In genomic region chr3:140186421-140186920, GRCh38 we compare ENCODE assay signal across 10 cellular contexts.
A peak's percentile ranks its signal among the peaks of the same experiment; 100 is the strongest.
DNase-seq lines count a peak whose midpoint lies in the region; ATAC-seq and TF ChIP-seq lines count a peak whose summit lies in the region.
"Had no signal": no experiment of that assay in that cellular context is flagged by ENCODE, and none has a peak within 500 bp of the region (broad histone marks: within the 10 kb centered on the region; RNA-seq: fewer than 3 reads in every experiment).

No MANE protein-coding gene starts in this region.

- H3K27me3 Mint-ChIP-seq in activated naive CD8-positive, alpha-beta T cell treated with anti-CD3 and anti-CD28 coated beads for 36 hours, result peaks cover 3% of the 10 kb centered on the region

- H3K36me3 Mint-ChIP-seq in activated naive CD8-positive, alpha-beta T cell treated with anti-CD3 and anti-CD28 coated beads for 36 hours, result no peaks in the 10 kb centered on the region
- H3K36me3 Mint-ChIP-seq: activated naive CD8-positive, alpha-beta T cell treated with anti-CD3 and anti-CD28 coated beads, Interleukin-2, amount 10 ng/mL, durations not matched to agents 7 days and 5 days had no signal

- TF ChIP-seq CTCF in choroid plexus epithelial cell (conservative IDR thresholded peaks at IDR 0.05; ENCODE audit: low read depth, low read length) (no peak), mucosa of descending colon (IDR thresholded peaks at IDR 0.05) (no peak), esophagus squamous epithelium (IDR thresholded peaks at IDR 0.05) (no peak)

- DNase-seq in COR-L47 (lab: John Stamatoyannopoulos, UW), result peak; percentile 92
- peak; percentile 77 for DNase-seq in NCI-H2171 (lab: John Stamatoyannopoulos, UW)
- peak; percentile 71 for DNase-seq in choroid plexus epithelial cell (ENCODE audit: low read depth)
- peak in 1 of 3 donors; percentile 43 for DNase-seq in mucosa of descending colon
- no peak for DNase-seq in SK-N-DZ (ENCODE audit: low spot score)
- no peak for DNase-seq in activated naive CD8-positive, alpha-beta T cell treated with anti-CD3 and anti-CD28 coated beads for 36 hours
- DNase-seq in esophagus squamous epithelium (lab: John Stamatoyannopoulos, UW), result no peak
- DNase-seq: activated naive CD8-positive, alpha-beta T cell treated with anti-CD3 and anti-CD28 coated beads, Interleukin-2, amount 10 ng/mL, durations not matched to agents 7 days and 5 days; DND-41 had no signal

- H3K36me3 ChIP-seq in mucosa of descending colon (ENCODE audit: low read depth), result no peaks in the 10 kb centered on the region
- no peaks in the 10 kb centered on the region for H3K36me3 ChIP-seq in esophagus squamous epithelium

- ATAC-seq in mucosa of descending colon (peak; percentile 50), HG02938 (IDR thresholded peaks at IDR 0.05; ENCODE audit: unreplicated experiment) (no peak)

- no peak overlapping the region for H3K4me3 ChIP-seq in choroid plexus epithelial cell (ENCODE audit: low read depth, low read length)
- H3K4me3 ChIP-seq in mucosa of descending colon, result no peak overlapping the region
- no peak overlapping the region for H3K4me3 ChIP-seq in esophagus squamous epithelium

- H3K4me1 ChIP-seq in mucosa of descending colon (ENCODE audit: low read depth) (no peaks in the 10 kb centered on the region), esophagus squamous epithelium (peaks cover 0 to 24% (median 3%) of the 10 kb centered on the region in 3 donors)

- no peak for TF ChIP-seq POLR2A in esophagus squamous epithelium (IDR thresholded peaks at IDR 0.05)

- H3K27ac Mint-ChIP-seq in activated naive CD8-positive, alpha-beta T cell treated with anti-CD3 and anti-CD28 coated beads for 36 hours, result no peak overlapping the region
- H3K27ac Mint-ChIP-seq: activated naive CD8-positive, alpha-beta T cell treated with anti-CD3 and anti-CD28 coated beads, Interleukin-2, amount 10 ng/mL, durations not matched to agents 7 days and 5 days had no signal

- no peaks in the 10 kb centered on the region for H3K27me3 ChIP-seq in esophagus squamous epithelium

- H3K9me3 ChIP-seq in mucosa of descending colon (no peaks in the 10 kb centered on the region), esophagus squamous epithelium (no peaks in the 10 kb centered on the region)

- H3K9me3 Mint-ChIP-seq in activated naive CD8-positive, alpha-beta T cell treated with anti-CD3 and anti-CD28 coated beads for 36 hours, result no peaks in the 10 kb centered on the region

- H3K4me1 Mint-ChIP-seq in activated naive CD8-positive, alpha-beta T cell treated with anti-CD3 and anti-CD28 coated beads for 36 hours, result no peaks in the 10 kb centered on the region
- H3K4me1 Mint-ChIP-seq: activated naive CD8-positive, alpha-beta T cell treated with anti-CD3 and anti-CD28 coated beads, Interleukin-2, amount 10 ng/mL, durations not matched to agents 7 days and 5 days had no signal

- peak overlapping the region in 1 of 4 donors; percentile 36 for H3K27ac ChIP-seq in esophagus squamous epithelium

- intact Hi-C loops in mucosa of descending colon (cut with DNase I, micrococcal nuclease), result no loop called here
- intact Hi-C loops in esophagus squamous epithelium (cut with DNase I), result no loop called here

- H3K4me3 Mint-ChIP-seq in activated naive CD8-positive, alpha-beta T cell treated with anti-CD3 and anti-CD28 coated beads for 36 hours, result no peak overlapping the region
- H3K4me3 Mint-ChIP-seq: activated naive CD8-positive, alpha-beta T cell treated with anti-CD3 and anti-CD28 coated beads, Interleukin-2, amount 10 ng/mL, durations not matched to agents 7 days and 5 days had no signal

Comparison
In these comparisons a context has a peak if more than half of its experiments do, and no peak if none do; other contexts are left out.
1. DNase-seq: peak in COR-L47 (single experiment), NCI-H2171 (single experiment) and choroid plexus epithelial cell (single experiment); none in SK-N-DZ (single experiment), activated naive CD8-positive, alpha-beta T cell treated with anti-CD3 and anti-CD28 coated beads for 36 hours (single experiment) and esophagus squamous epithelium (single experiment).